Comparison of ENCODE assay signal across 15 cellular contexts in genomic region chr18:36775396-36775795, GRCh38. TPM values are rescaled to one million over a fixed set of nuclear protein-coding genes. Genes with fewer than 3 reads are reported as not detected.
A peak's percentile ranks its signal among the peaks of the same experiment; 100 is the strongest.
DNase-seq lines count a peak whose midpoint lies in the region; ATAC-seq and TF ChIP-seq lines count a peak whose summit lies in the region.
"Had no signal": no experiment of that assay in that cellular context is flagged by ENCODE, and none has a peak within 500 bp of the region (broad histone marks: within the 10 kb centered on the region; RNA-seq: fewer than 3 reads in every experiment).

No MANE protein-coding gene starts in this region.

- no peaks in the 10 kb centered on the region for H3K27me3 ChIP-seq in right cardiac atrium (ENCODE audit: control insufficient read depth, insufficient read depth)
- H3K27me3 ChIP-seq in gastrocnemius medialis = no peaks in the 10 kb centered on the region
- H3K27me3 ChIP-seq in sigmoid colon = no peaks in the 10 kb centered on the region
- H3K27me3 ChIP-seq: BE2C had no signal

- H3K4me1 ChIP-seq in right cardiac atrium (ENCODE audit: control insufficient read depth, insufficient read depth, low read length) (peaks cover 2% of the 10 kb centered on the region), gastrocnemius medialis (peaks cover 24 to 29% of the 10 kb centered on the region in 2 donors), sigmoid colon (no peaks in the 10 kb centered on the region)
- H3K4me1 ChIP-seq: A549, BE2C had no signal

- H3K27ac ChIP-seq in right cardiac atrium (ENCODE audit: low read length) (peak overlapping the region; percentile 56), gastrocnemius medialis (peak overlapping the region in 3 of 4 donors; percentile 77 to 87 (median 86)), sigmoid colon (no peak overlapping the region)
- H3K27ac ChIP-seq: A549, C4-2B had no signal

- DNase-seq in right cardiac atrium (no peak), Right ventricle myocardium superior (no peak), M059J (ENCODE audit: low read depth) (peak; percentile 52), fibroblast of the aortic adventitia (ENCODE audit: low read depth) (peak; percentile 21), gastrocnemius medialis (no peak), sigmoid colon (no peak), head of caudate nucleus (no peak)
- DNase-seq: BE2C; CD4-positive, alpha-beta memory T cell; DND-41; GDM1; HCEC 1CT had no signal

- no peak for TF ChIP-seq EP300 in sigmoid colon (IDR thresholded peaks at IDR 0.05)

- 91% methylated on average over 4 of the region's 4 CpGs for WGBS in right cardiac atrium
- 89 to 90% methylated on average over 4 of the region's 4 CpGs for WGBS in sigmoid colon, 2 donors

- in situ Hi-C loops in gastrocnemius medialis (cut with MboI; ENCODE audit: low sequenced_read_pairs in 4 of 4) = no loop called here

- intact Hi-C loops in right cardiac atrium (cut with DNase I) = no loop called here
- intact Hi-C loops in Right ventricle myocardium superior (cut with DNase I) = no loop called here
- intact Hi-C loops in gastrocnemius medialis (cut with DNase I; ENCODE audit: low total_unique reads) = no loop called here
- intact Hi-C loops in sigmoid colon (cut with DNase I) = no loop called here
- intact Hi-C loops in head of caudate nucleus (cut with DNase I) = no loop called here

- ATAC-seq in right cardiac atrium = no peak
- no peak for ATAC-seq in Right ventricle myocardium superior (ENCODE audit: poor library complexity)
- ATAC-seq in gastrocnemius medialis = no peak
- ATAC-seq in HG02840 (IDR thresholded peaks at IDR 0.05; ENCODE audit: low FRiP score, unreplicated experiment) = no peak
- ATAC-seq: A549 had no signal

- TF ChIP-seq CTCF in fibroblast of the aortic adventitia (IDR thresholded peaks at IDR 0.05; ENCODE audit: insufficient read depth, low read length) = no peak
- TF ChIP-seq CTCF in gastrocnemius medialis (IDR thresholded peaks at IDR 0.05 in 4 of 5, conservative IDR thresholded peaks at IDR 0.05 in 1 of 5) = no peak
- TF ChIP-seq CTCF in sigmoid colon (IDR thresholded peaks at IDR 0.05) = no peak

- TF ChIP-seq POLR2A in gastrocnemius medialis (IDR thresholded peaks at IDR 0.05) (no peak), sigmoid colon (IDR thresholded peaks at IDR 0.05) (no peak)

- no peaks in the 10 kb centered on the region for H3K36me3 ChIP-seq in gastrocnemius medialis
- peaks cover 0 to 24% (median 9%) of the 10 kb centered on the region in 4 donors for H3K36me3 ChIP-seq in sigmoid colon
- H3K36me3 ChIP-seq: BE2C had no signal

- H3K4me3 ChIP-seq in right cardiac atrium (ENCODE audit: low read length) = no peak overlapping the region
- H3K4me3 ChIP-seq in fibroblast of the aortic adventitia (ENCODE audit: low read depth, low read length) = no peak overlapping the region
- no peak overlapping the region for H3K4me3 ChIP-seq in gastrocnemius medialis
- no peak overlapping the region for H3K4me3 ChIP-seq in sigmoid colon
- H3K4me3 ChIP-seq: A549 had no signal

- H3K9me3 ChIP-seq in right cardiac atrium (ENCODE audit: control insufficient read depth, low read length) (no peaks in the 10 kb centered on the region), gastrocnemius medialis (no peaks in the 10 kb centered on the region), sigmoid colon (no peaks in the 10 kb centered on the region)
- H3K9me3 ChIP-seq: A549, BE2C had no signal

RNA-seq across cellular contexts. Expression of gene TPGS2, which starts 53.4 kb away (rescaled TPM):
- total RNA-seq in right cardiac atrium = 10 to 100 TPM; 68.4 to 91.3 (median 81.1) TPM
- 63.8 TPM for polyA plus RNA-seq in right cardiac atrium
- total RNA-seq in Right ventricle myocardium superior = 24.6 TPM
- 348 and 379 TPM in 2 replicates for total RNA-seq in M059J (2014; rRNA removed; shearing (Covaris generic))
- total RNA-seq in fibroblast of the aortic adventitia (ENCODE audit: low replicate concordance) = 62.8 and 115 TPM in 2 replicates
- 10 to 100 TPM; 20.7 to 36.5 (median 28.2) TPM for total RNA-seq in gastrocnemius medialis
- total RNA-seq in sigmoid colon = 10 to 100 TPM; 56.1 to 96.9 (median 66.8) TPM
- polyA plus RNA-seq in sigmoid colon = 10 to 100 TPM; 43.2 to 75.1 (median 46.5) TPM

RNA-seq across cellular contexts. Expression of gene KIAA1328, which starts 53.5 kb away (rescaled TPM):
- total RNA-seq in right cardiac atrium = 1 to 10 TPM; 5.4 to 9.7 (median 8.2) TPM
- polyA plus RNA-seq in right cardiac atrium = 2.6 TPM
- total RNA-seq in Right ventricle myocardium superior = 3.6 TPM
- 4.3 and 7.4 TPM in 2 replicates for total RNA-seq in M059J (2014; rRNA removed; shearing (Covaris generic))
- total RNA-seq in fibroblast of the aortic adventitia (ENCODE audit: low replicate concordance) = 9.6 and 13.6 TPM in 2 replicates
- 1 to 10 TPM; 3.4 to 8.3 (median 6.6) TPM for total RNA-seq in gastrocnemius medialis
- total RNA-seq in sigmoid colon = 10 to 100 TPM; 12.5 to 18.9 (median 15.8) TPM
- polyA plus RNA-seq in sigmoid colon = 1 to 10 TPM; 2.1 to 3.6 (median 3.3) TPM

Comparison
In these comparisons a context has a peak if more than half of its experiments do, and no peak if none do; other contexts are left out.
1. DNase-seq: peak in M059J (single experiment) and fibroblast of the aortic adventitia (single experiment); none in right cardiac atrium (0 of 3), Right ventricle myocardium superior (single experiment), gastrocnemius medialis (0 of 2), sigmoid colon (single experiment) and head of caudate nucleus (0 of 42).
2. H3K27ac ChIP-seq: peak in right cardiac atrium (single experiment) and gastrocnemius medialis (3 of 4); none in sigmoid colon (0 of 4).